Comparison of ENCODE assay signal across 10 cellular contexts in the genomic region with DNA sequence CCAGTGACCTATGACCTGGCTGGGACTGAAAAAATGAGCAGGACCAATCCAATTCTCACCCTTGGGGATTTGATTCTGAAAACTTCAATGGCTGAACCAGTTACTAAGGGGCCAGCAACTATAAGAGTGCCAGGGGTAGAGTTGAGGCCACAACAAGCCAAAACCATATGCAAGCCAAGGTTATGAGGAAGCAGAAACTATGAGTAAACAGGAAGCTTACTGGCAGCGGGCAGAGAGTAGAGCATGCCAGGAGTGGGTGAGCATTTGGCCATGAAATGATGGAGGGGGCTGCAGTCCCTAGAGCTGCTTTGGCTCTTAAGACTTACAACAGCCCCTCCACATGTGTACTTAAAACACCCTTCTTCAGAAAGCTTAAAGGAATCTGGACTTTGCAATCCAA.
DNase-seq lines count a peak whose midpoint lies in the region; ATAC-seq, FAIRE-seq and TF ChIP-seq lines count a peak whose summit lies in the region.
"Had no signal": no experiment of that assay in that cellular context is flagged by ENCODE, and none has a peak within 500 bp of the region (broad histone marks: within the 10 kb centered on the region; RNA-seq: fewer than 3 reads in every experiment).

No MANE protein-coding gene starts in this region.

- no peaks in the 10 kb centered on the region for H3K36me3 Mint-ChIP-seq in chondrocyte (ENCODE audit: low read depth)

- peak overlapping the region; percentile 6 for H3K27ac Mint-ChIP-seq in chondrocyte (ENCODE audit: unreplicated experiment)

- H3K4me3 Mint-ChIP-seq in chondrocyte (ENCODE audit: unreplicated experiment) = no peak overlapping the region

- DNase-seq in right cardiac atrium (peak in 1 of 3 donors; percentile 24), left ventricle myocardium superior (no peak), RCC 7860 (ENCODE audit: low spot score) (peak; percentile 11), chondrocyte (ENCODE audit: low spot score) (no peak), NCI-H345 (lab: John Stamatoyannopoulos, UW) (no peak), NCI-H2029 treated with DMSO at 0.1 percent for 48 hours (lab: John Stamatoyannopoulos, UW) (no peak)

- no peaks in the 10 kb centered on the region for H3K27me3 Mint-ChIP-seq in chondrocyte (ENCODE audit: low read depth)

- H3K9me3 ChIP-seq in right cardiac atrium (ENCODE audit: control insufficient read depth, low read length) = no peaks in the 10 kb centered on the region

- 10% methylated on average over 1 of the region's 1 CpG for WGBS in right cardiac atrium

- no peak for TF ChIP-seq CTCF in chondrocyte (IDR thresholded peaks at IDR 0.05)

- intact Hi-C loops in right cardiac atrium (cut with DNase I) = loop anchor here in 2 of 4 donors (10.0 kb wide), 2 partner anchors 84 to 564 kb away; partner anchors contain the start of gene RBMS1 (in 1 of the 2)
- intact Hi-C loops in left ventricle myocardium superior (cut with micrococcal nuclease) = no loop called here

- peaks cover 54% of the 10 kb centered on the region for H3K4me1 Mint-ChIP-seq in chondrocyte (ENCODE audit: low read depth)

- no peaks in the 10 kb centered on the region for H3K27me3 ChIP-seq in right cardiac atrium (ENCODE audit: control insufficient read depth, insufficient read depth)

- no peak overlapping the region for H3K4me3 ChIP-seq in right cardiac atrium (ENCODE audit: low read length)
- no peak overlapping the region for H3K4me3 ChIP-seq in skin epidermis

- ATAC-seq in right cardiac atrium (peak in 1 of 2 donors; percentile 22), left ventricle myocardium superior (no peak), HG03520 (IDR thresholded peaks at IDR 0.05; ENCODE audit: unreplicated experiment) (no peak)

- FAIRE-seq in RCC 7860 (lab: Jason Lieb, UNC) = no peak
- FAIRE-seq: G401.6 had no signal

- H3K4me1 ChIP-seq in right cardiac atrium (ENCODE audit: control insufficient read depth, insufficient read depth, low read length) = peaks cover 8% of the 10 kb centered on the region

- H3K9me3 Mint-ChIP-seq in chondrocyte (ENCODE audit: low read depth) = no peaks in the 10 kb centered on the region

- H3K27ac ChIP-seq in right cardiac atrium (ENCODE audit: low read length) = peak overlapping the region; percentile 60
- H3K27ac ChIP-seq in skin epidermis = peak overlapping the region in 19 of 21 experiments; percentile 3 to 80 (median 55)
- H3K27ac ChIP-seq: VCaP had no signal
